In the genomic region with DNA sequence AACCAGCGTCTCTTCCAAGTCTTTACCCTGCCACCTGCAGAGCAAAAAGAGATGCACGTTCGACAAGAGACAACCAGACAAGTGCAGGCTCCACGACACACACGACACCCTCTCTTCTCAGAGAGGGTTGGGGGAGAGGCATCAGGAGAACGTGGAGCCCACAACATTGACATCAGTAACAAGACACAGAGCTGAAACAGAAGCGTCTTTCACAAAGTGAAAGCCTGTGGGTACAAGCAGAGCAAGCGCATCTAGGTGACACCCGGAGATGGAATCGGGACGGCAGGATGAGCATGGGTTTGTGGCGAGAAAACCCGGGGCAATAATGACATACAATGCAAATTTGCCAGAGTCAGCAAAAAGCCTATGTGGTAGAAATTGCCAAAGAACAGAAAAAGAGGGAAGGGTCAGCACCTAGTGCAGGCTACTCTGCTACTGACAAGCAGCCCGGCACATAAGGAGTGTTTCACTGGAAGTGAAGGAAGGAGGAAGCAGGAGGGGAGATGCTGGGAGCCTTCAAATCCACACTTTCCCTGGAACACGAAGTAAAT, we compare ENCODE assay signal across 19 cellular contexts.
DNase-seq lines count a peak whose midpoint lies in the region; ATAC-seq and TF ChIP-seq lines count a peak whose summit lies in the region.
"Had no signal": no experiment of that assay in that cellular context is flagged by ENCODE, and none has a peak within 500 bp of the region (broad histone marks: within the 10 kb centered on the region; RNA-seq: fewer than 3 reads in every experiment).

No MANE protein-coding gene starts in this region.

- no peaks in the 10 kb centered on the region for H3K27me3 ChIP-seq in brain microvascular endothelial cell (replicated peaks)
- H3K27me3 ChIP-seq: SJSA1 had no signal

- no peaks in the 10 kb centered on the region for H3K9me3 Mint-ChIP-seq in stimulated activated naive CD8-positive, alpha-beta T cell treated with anti-CD3 and anti-CD28 coated beads, Interleukin-15, Interleukin-2, amounts not matched to agents 100 ng/mL and 50 ng/mL, for 24 hours
- no peaks in the 10 kb centered on the region for H3K9me3 Mint-ChIP-seq in activated naive CD8-positive, alpha-beta T cell treated with anti-CD3 and anti-CD28 coated beads, Interleukin-2, amount 50 U/mL, for 24 hours
- H3K9me3 Mint-ChIP-seq in T-cell: no peaks in the 10 kb centered on the region
- H3K9me3 Mint-ChIP-seq: dendritic cell treated with granulocyte-macrophage colony-stimulating factor and Interleukin-4, amounts not matched to agents 40 ng/mL and 50 ng/mL, for 4 days; neural crest cell had no signal

- H3K27me3 Mint-ChIP-seq in stimulated activated naive CD8-positive, alpha-beta T cell treated with anti-CD3 and anti-CD28 coated beads, Interleukin-15, Interleukin-2, amounts not matched to agents 100 ng/mL and 50 ng/mL, for 24 hours: no peaks in the 10 kb centered on the region
- H3K27me3 Mint-ChIP-seq in activated naive CD8-positive, alpha-beta T cell treated with anti-CD3 and anti-CD28 coated beads, Interleukin-2, amount 50 U/mL, for 24 hours: no peaks in the 10 kb centered on the region
- no peaks in the 10 kb centered on the region for H3K27me3 Mint-ChIP-seq in T-cell
- H3K27me3 Mint-ChIP-seq: dendritic cell treated with granulocyte-macrophage colony-stimulating factor and Interleukin-4, amounts not matched to agents 40 ng/mL and 50 ng/mL, for 4 days had no signal

- no peaks in the 10 kb centered on the region for H3K36me3 ChIP-seq in brain microvascular endothelial cell (replicated peaks)

- peaks cover 16% of the 10 kb centered on the region for H3K4me1 Mint-ChIP-seq in stimulated activated naive CD8-positive, alpha-beta T cell treated with anti-CD3 and anti-CD28 coated beads, Interleukin-15, Interleukin-2, amounts not matched to agents 100 ng/mL and 50 ng/mL, for 24 hours (ENCODE audit: low read depth)
- H3K4me1 Mint-ChIP-seq in activated naive CD8-positive, alpha-beta T cell treated with anti-CD3 and anti-CD28 coated beads, Interleukin-2, amount 50 U/mL, for 24 hours: peaks cover 6% of the 10 kb centered on the region
- H3K4me1 Mint-ChIP-seq in T-cell: peaks cover 6 to 32% (median 18%) of the 10 kb centered on the region in 3 donors
- H3K4me1 Mint-ChIP-seq: neural crest cell had no signal

- H3K4me3 Mint-ChIP-seq in stimulated activated naive CD8-positive, alpha-beta T cell treated with anti-CD3 and anti-CD28 coated beads, Interleukin-15, Interleukin-2, amounts not matched to agents 100 ng/mL and 50 ng/mL, for 24 hours: no peak overlapping the region
- H3K4me3 Mint-ChIP-seq in activated naive CD8-positive, alpha-beta T cell treated with anti-CD3 and anti-CD28 coated beads, Interleukin-2, amount 50 U/mL, for 24 hours: no peak overlapping the region
- no peak overlapping the region for H3K4me3 Mint-ChIP-seq in T-cell
- H3K4me3 Mint-ChIP-seq: dendritic cell treated with granulocyte-macrophage colony-stimulating factor and Interleukin-4, amounts not matched to agents 40 ng/mL and 50 ng/mL, for 4 days; neural crest cell had no signal

- DNase-seq in stimulated activated naive CD8-positive, alpha-beta T cell treated with anti-CD3 and anti-CD28 coated beads, Interleukin-15, Interleukin-2, amounts not matched to agents 100 U/mL and 50 U/mL, for 24 hours: no peak
- DNase-seq in activated naive CD8-positive, alpha-beta T cell treated with anti-CD3 and anti-CD28 coated beads, Interleukin-2, amount 50 U/mL, for 24 hours: no peak
- DNase-seq in medulla oblongata (ENCODE audit: extremely low spot score) (peak; percentile 58), cerebellum (ENCODE audit: low spot score) (no peak), T-cell (no peak), brain microvascular endothelial cell (no peak)
- DNase-seq: activated T-cell treated with anti-CD3 and anti-CD28 coated beads, Interleukin-2, amount 50 U/mL, for 1 hour; GF-D8; left ventricle myocardium inferior; NCI-H1694; NCI-H2171 treated with DMSO at 0.1 percent for 48 hours; NCI-H526 had no signal

- CTCF ChIA-PET in T-cell (lab: Charles Lee): interaction anchor here in 1 of 2 donors (1.2 kb wide), 1 partner anchor 16 kb away, joined by 3 read pairs; no protein-coding TSS in a partner anchor

- H3K27ac Mint-ChIP-seq in stimulated activated naive CD8-positive, alpha-beta T cell treated with anti-CD3 and anti-CD28 coated beads, Interleukin-15, Interleukin-2, amounts not matched to agents 100 ng/mL and 50 ng/mL, for 24 hours: peak overlapping the region; percentile 3
- peak overlapping the region; percentile 58 for H3K27ac Mint-ChIP-seq in activated naive CD8-positive, alpha-beta T cell treated with anti-CD3 and anti-CD28 coated beads, Interleukin-2, amount 50 U/mL, for 24 hours
- peak overlapping the region in 1 of 2 donors; percentile 58 for H3K27ac Mint-ChIP-seq in T-cell

- no peak for TF ChIP-seq CTCF in brain microvascular endothelial cell (IDR thresholded peaks at IDR 0.05; ENCODE audit: low read depth, low read length, missing control alignments)

- no peak for ATAC-seq in stimulated activated naive CD8-positive, alpha-beta T cell treated with anti-CD3 and anti-CD28 coated beads, Interleukin-15, Interleukin-2, amounts not matched to agents 100 U/mL and 50 U/mL, for 24 hours
- ATAC-seq in activated naive CD8-positive, alpha-beta T cell treated with anti-CD3 and anti-CD28 coated beads, Interleukin-2, amount 50 U/mL, for 24 hours: no peak
- no peak for ATAC-seq in T-cell (replicated peaks in 1 of 4)
- ATAC-seq: HCT116 had no signal

- no peak overlapping the region for H3K4me3 ChIP-seq in brain microvascular endothelial cell (ENCODE audit: low read depth, low read length)
- H3K4me3 ChIP-seq: left ventricle myocardium inferior, SJSA1 had no signal

- POLR2A ChIA-PET in T-cell (lab: Charles Lee): no interaction called here

- in situ Hi-C loops in brain microvascular endothelial cell (cut with HindIII; ENCODE audit: low pct_ligation_motif_present, low sequenced_read_pairs): no loop called here

- H3K36me3 Mint-ChIP-seq in stimulated activated naive CD8-positive, alpha-beta T cell treated with anti-CD3 and anti-CD28 coated beads, Interleukin-15, Interleukin-2, amounts not matched to agents 100 ng/mL and 50 ng/mL, for 24 hours (ENCODE audit: low read depth): peaks cover 86% of the 10 kb centered on the region
- peaks cover 46% of the 10 kb centered on the region for H3K36me3 Mint-ChIP-seq in activated naive CD8-positive, alpha-beta T cell treated with anti-CD3 and anti-CD28 coated beads, Interleukin-2, amount 50 U/mL, for 24 hours (ENCODE audit: low read depth)
- H3K36me3 Mint-ChIP-seq in T-cell: peaks cover 88% of the 10 kb centered on the region

- H3K27ac ChIP-seq in brain microvascular endothelial cell: no peak overlapping the region
- H3K27ac ChIP-seq: KMS-11, left ventricle myocardium inferior, SJSA1, VCaP had no signal
